Comparison of ENCODE assay signal across 8 cellular contexts in the genomic region with DNA sequence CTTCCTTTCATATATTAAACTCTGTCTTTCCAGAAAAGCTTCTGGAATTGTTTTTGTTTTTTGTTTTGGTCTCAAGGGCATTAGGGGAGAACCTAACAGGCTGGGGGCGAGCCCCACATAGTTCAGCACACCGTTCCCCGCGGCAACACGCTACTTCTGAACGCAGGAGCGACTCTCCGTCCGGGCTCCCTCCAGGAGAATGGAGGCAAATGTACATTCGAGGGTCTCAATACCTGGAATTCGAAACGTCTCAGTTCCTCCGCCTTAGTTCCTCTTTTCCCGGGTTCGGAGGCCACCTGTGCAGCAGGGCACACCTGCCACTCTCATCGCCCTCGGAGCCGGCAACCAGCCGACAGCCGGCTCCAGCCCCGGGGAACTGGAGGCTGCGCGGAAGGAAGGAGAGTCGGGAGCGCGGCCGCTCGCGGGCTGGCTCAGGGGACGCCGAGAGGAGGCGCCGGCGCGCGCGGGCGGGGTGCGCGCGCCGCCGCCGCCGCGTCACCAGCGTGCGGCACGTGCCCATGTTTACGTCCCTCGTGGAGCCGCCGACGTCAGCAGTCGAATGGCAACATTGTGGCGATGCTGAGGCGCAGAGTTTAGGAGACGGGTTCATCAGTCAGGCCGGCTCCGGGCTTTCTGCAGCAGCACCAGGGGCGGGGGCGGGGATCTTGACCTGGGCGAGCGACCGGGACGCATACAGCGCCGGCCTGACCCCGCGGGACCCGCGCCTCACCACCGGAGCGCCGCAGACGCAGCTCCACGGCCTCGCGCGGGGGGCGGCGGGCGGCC. TPM values are rescaled to one million over a fixed set of nuclear protein-coding genes. Genes with fewer than 3 reads are reported as not detected.
DNase-seq lines count a peak whose midpoint lies in the region; ATAC-seq and TF ChIP-seq lines count a peak whose summit lies in the region.

A gene with protein sequence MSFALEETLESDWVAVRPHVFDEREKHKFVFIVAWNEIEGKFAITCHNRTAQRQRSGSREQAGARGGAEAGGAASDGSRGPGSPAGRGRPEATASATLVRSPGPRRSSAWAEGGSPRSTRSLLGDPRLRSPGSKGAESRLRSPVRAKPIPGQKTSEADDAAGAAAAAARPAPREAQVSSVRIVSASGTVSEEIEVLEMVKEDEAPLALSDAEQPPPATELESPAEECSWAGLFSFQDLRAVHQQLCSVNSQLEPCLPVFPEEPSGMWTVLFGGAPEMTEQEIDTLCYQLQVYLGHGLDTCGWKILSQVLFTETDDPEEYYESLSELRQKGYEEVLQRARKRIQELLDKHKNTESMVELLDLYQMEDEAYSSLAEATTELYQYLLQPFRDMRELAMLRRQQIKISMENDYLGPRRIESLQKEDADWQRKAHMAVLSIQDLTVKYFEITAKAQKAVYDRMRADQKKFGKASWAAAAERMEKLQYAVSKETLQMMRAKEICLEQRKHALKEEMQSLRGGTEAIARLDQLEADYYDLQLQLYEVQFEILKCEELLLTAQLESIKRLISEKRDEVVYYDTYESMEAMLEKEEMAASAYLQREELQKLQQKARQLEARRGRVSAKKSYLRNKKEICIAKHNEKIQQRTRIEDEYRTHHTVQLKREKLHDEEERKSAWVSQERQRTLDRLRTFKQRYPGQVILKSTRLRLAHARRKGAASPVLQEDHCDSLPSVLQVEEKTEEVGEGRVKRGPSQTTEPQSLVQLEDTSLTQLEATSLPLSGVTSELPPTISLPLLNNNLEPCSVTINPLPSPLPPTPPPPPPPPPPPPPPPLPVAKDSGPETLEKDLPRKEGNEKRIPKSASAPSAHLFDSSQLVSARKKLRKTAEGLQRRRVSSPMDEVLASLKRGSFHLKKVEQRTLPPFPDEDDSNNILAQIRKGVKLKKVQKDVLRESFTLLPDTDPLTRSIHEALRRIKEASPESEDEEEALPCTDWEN (plus strand): TSS at position 554 of the 786 bp plus-strand sequence. CDS start 520 bp downstream, outside the sequence.

- TF ChIP-seq CTCF in colonic mucosa (IDR thresholded peaks at IDR 0.05), result no peak

- ATAC-seq in GM18909 (IDR thresholded peaks at IDR 0.05; ENCODE audit: poor library complexity, unreplicated experiment), result peak; percentile 71
- ATAC-seq in HG03139 (IDR thresholded peaks at IDR 0.05; ENCODE audit: unreplicated experiment), result peak; percentile 63
- peak; percentile 83 for ATAC-seq in left lobe of liver

- DNase-seq in AG08395 (ENCODE audit: low spot score), result peak; percentile 94
- peak; percentile 47 for DNase-seq in NCI-H345 treated with DMSO at 0.1 percent for 48 hours (lab: John Stamatoyannopoulos, UW; ENCODE audit: unreplicated experiment)
- DNase-seq in activated CD4-positive, alpha-beta T cell treated with anti-CD3 and anti-CD28 coated beads for 48 hours, result peak; percentile 88
- DNase-seq in colonic mucosa, result peak; percentile 88
- DNase-seq in left lobe of liver (ENCODE audit: low spot score), result peak; percentile 90
- DNase-seq in stimulated activated CD4-positive, alpha-beta T cell treated with anti-CD3 and anti-CD28 coated beads, Interleukin-2, amount 100 ng/mL, for 24 hours, result peak; percentile 82 to 87

- intact Hi-C loops in colonic mucosa (cut with DNase I), result no loop called here

- H3K27ac ChIP-seq in colonic mucosa, result peak within 1 kb of the TSS; percentile 87

- H3K27me3 ChIP-seq in colonic mucosa, result no peaks in the 10 kb centered on the region

- H3K9me3 ChIP-seq in colonic mucosa, result no peaks in the 10 kb centered on the region

- H3K36me3 ChIP-seq in colonic mucosa, result no peaks in the 10 kb centered on the region

- H3K9ac ChIP-seq in colonic mucosa (ENCODE audit: low read depth in 2 of 2, low read length in 2 of 2), result peak within 1 kb of the TSS; percentile 87 to 96

- peak within 1 kb of the TSS; percentile 73 for H3K4me3 ChIP-seq in colonic mucosa

- peaks cover 3% of the 10 kb centered on the region for H3K4me1 ChIP-seq in colonic mucosa

RNA-seq across cellular contexts. Expression of the gene that starts here (rescaled TPM):
- 1 to 10 TPM; 4.7 to 8.0 TPM for total RNA-seq in colonic mucosa
- 5.5 TPM for total RNA-seq in left lobe of liver

Comparison
In these comparisons a context has a peak if more than half of its experiments do, and no peak if none do; other contexts are left out.
1. Peak in every context shown above with its lines: DNase-seq, ATAC-seq, H3K4me3 ChIP-seq and H3K27ac ChIP-seq.